Comparison of ENCODE assay signal across 23 cellular contexts in the genomic region with DNA sequence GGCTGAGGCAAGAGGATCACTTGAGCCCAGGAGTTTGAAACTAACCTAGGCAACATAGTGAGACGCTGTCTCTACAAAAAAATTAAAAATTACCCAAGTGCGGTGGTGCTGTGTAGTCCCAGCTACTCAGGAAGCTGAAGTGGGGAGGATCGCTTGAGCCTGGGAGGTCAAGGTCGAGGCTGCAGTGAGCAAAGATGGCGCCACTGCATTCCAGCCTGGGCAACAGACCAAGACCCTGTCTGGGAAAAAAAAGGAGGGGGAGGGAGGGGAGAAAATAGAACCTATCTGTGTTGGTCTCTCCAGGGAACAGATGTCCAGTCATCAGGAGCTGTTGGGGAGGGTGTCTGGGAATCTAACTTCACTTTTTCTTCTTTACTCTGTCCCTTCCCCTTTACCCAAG. TPM values are rescaled to one million over a fixed set of nuclear protein-coding genes. Genes with fewer than 3 reads are reported as not detected.
A peak's percentile ranks its signal among the peaks of the same experiment; 100 is the strongest.
DNase-seq lines count a peak whose midpoint lies in the region; ATAC-seq and TF ChIP-seq lines count a peak whose summit lies in the region.
"Had no signal": no experiment of that assay in that cellular context is flagged by ENCODE, and none has a peak within 500 bp of the region (broad histone marks: within the 10 kb centered on the region; RNA-seq: fewer than 3 reads in every experiment).

No MANE protein-coding gene starts in this region.

- intact Hi-C loops in Right ventricle myocardium inferior (cut with DNase I) (no loop called here), cardiac septum (cut with DNase I) (no loop called here), left ventricle myocardium inferior (cut with micrococcal nuclease) (no loop called here)

- no peak overlapping the region for H2BK15ac ChIP-seq in mesenchymal stem cell (ENCODE audit: low read depth, poor library complexity, severe bottlenecking)

- H3K27ac ChIP-seq in left ventricle myocardium inferior (replicated peaks) (peak overlapping the region; percentile 42), mesenchymal stem cell (ENCODE audit: low read length, poor library complexity, severe bottlenecking) (no peak overlapping the region), trophoblast cell (ENCODE audit: low read depth, low read length) (no peak overlapping the region)

- H4K12ac ChIP-seq in trophoblast cell (ENCODE audit: low read depth, low read length) = no peak overlapping the region

- H3K4me3 ChIP-seq in left ventricle myocardium inferior (no peak overlapping the region), mesenchymal stem cell (ENCODE audit: insufficient read depth in 1 of 2, low read depth in 1 of 2, low read length in 2 of 2) (no peak overlapping the region), trophoblast cell (ENCODE audit: low read depth, low read length) (no peak overlapping the region)

- H3K27me3 ChIP-seq in left ventricle myocardium inferior (ENCODE audit: low read depth) = no peaks in the 10 kb centered on the region
- peaks cover 8 to 13% of the 10 kb centered on the region in 2 experiments for H3K27me3 ChIP-seq in mesenchymal stem cell (ENCODE audit: control insufficient read depth in 1 of 2, insufficient read depth in 1 of 2, low read length in 2 of 2)
- no peaks in the 10 kb centered on the region for H3K27me3 ChIP-seq in trophoblast cell (ENCODE audit: insufficient read depth, low read length)

- H3K4me3 Mint-ChIP-seq in mesothelial cell of epicardium = no peak overlapping the region
- H3K4me3 Mint-ChIP-seq: B cell; CD4-positive, alpha-beta T cell had no signal

- H3K4me2 ChIP-seq in mesenchymal stem cell (ENCODE audit: low read length, poor library complexity, severe bottlenecking) (no peak overlapping the region), trophoblast cell (ENCODE audit: low read length) (no peak overlapping the region)

- no peak overlapping the region for H3K9ac ChIP-seq in mesenchymal stem cell (ENCODE audit: low read length)
- no peak overlapping the region for H3K9ac ChIP-seq in trophoblast cell (ENCODE audit: low read length)

- in situ Hi-C loops in ACHN (cut with HindIII; ENCODE audit: low pct_ligation_motif_present, low pct_unique_long_range_greater_than_20kb, low sequenced_read_pairs) = no loop called here

- TF ChIP-seq CTCF in left ventricle myocardium inferior (IDR thresholded peaks at IDR 0.05; ENCODE audit: borderline replicate concordance) (no peak), mesothelial cell of epicardium (IDR thresholded peaks at IDR 0.05; ENCODE audit: unreplicated experiment) (no peak)

- H2BK5ac ChIP-seq in mesenchymal stem cell (ENCODE audit: low read depth, low read length, poor library complexity, severe bottlenecking) = no peak overlapping the region
- H2BK5ac ChIP-seq in trophoblast cell (ENCODE audit: low read depth, low read length, poor library complexity) = no peak overlapping the region

- H3K23ac ChIP-seq in mesenchymal stem cell (ENCODE audit: low read length in 2 of 2) (no peak overlapping the region), trophoblast cell (ENCODE audit: low read length) (no peak overlapping the region)

- no peak overlapping the region for H2AFZ ChIP-seq in mesenchymal stem cell (ENCODE audit: low read depth, low read length)
- no peak overlapping the region for H2AFZ ChIP-seq in trophoblast cell (ENCODE audit: insufficient read depth, low read length, poor library complexity)

- H3K36me3 ChIP-seq in left ventricle myocardium inferior = no peaks in the 10 kb centered on the region
- H3K36me3 ChIP-seq in mesenchymal stem cell (ENCODE audit: control insufficient read depth in 1 of 2, insufficient read depth in 2 of 2, low read depth in 1 of 2, low read length in 2 of 2) = no peaks in the 10 kb centered on the region
- H3K36me3 ChIP-seq in trophoblast cell (ENCODE audit: control insufficient read depth in 1 of 2, insufficient read depth in 2 of 2, low read length in 2 of 2) = no peaks in the 10 kb centered on the region

- 93% methylated on average over 4 of the region's 5 CpGs for WGBS in mesenchymal stem cell
- WGBS in trophoblast cell (ENCODE audit: extremely low coverage, insufficient coverage, insufficient read length) = no CpG with 5 or more reads among the region's 5 CpGs

- H3K4me1 ChIP-seq in left ventricle myocardium inferior (peaks cover 26% of the 10 kb centered on the region), mesenchymal stem cell (ENCODE audit: control insufficient read depth, insufficient read depth, low read depth, low read length) (no peaks in the 10 kb centered on the region), trophoblast cell (ENCODE audit: control insufficient read depth in 1 of 2, insufficient read depth in 2 of 2, low read length in 2 of 2) (no peaks in the 10 kb centered on the region)

- H4K8ac ChIP-seq in mesenchymal stem cell (ENCODE audit: low read length) = peak overlapping the region; percentile 54
- no peak overlapping the region for H4K8ac ChIP-seq in trophoblast cell (ENCODE audit: low read depth, low read length)

- peaks cover 8% of the 10 kb centered on the region for H3K36me3 Mint-ChIP-seq in mesothelial cell of epicardium

- H3K4ac ChIP-seq in mesenchymal stem cell (ENCODE audit: low read depth in 1 of 2, low read length in 2 of 2) (no peak overlapping the region), trophoblast cell (ENCODE audit: low read depth, low read length) (no peak overlapping the region)

- H3K18ac ChIP-seq in mesenchymal stem cell (ENCODE audit: low read depth in 1 of 2, low read length in 2 of 2) = no peak overlapping the region
- H3K18ac ChIP-seq in trophoblast cell (ENCODE audit: low read length) = no peak overlapping the region

- peaks cover 23% of the 10 kb centered on the region for H3K9me3 Mint-ChIP-seq in mesothelial cell of epicardium

- H2AK5ac ChIP-seq in mesenchymal stem cell (ENCODE audit: low read length, severe bottlenecking) = no peak overlapping the region
- no peak overlapping the region for H2AK5ac ChIP-seq in trophoblast cell (ENCODE audit: low read length)

- no peak overlapping the region for H3K27ac Mint-ChIP-seq in mesothelial cell of epicardium
- H3K27ac Mint-ChIP-seq: B cell; CD4-positive, alpha-beta T cell had no signal

- H2BK120ac ChIP-seq in mesenchymal stem cell (ENCODE audit: low read depth, low read length) (no peak overlapping the region), trophoblast cell (ENCODE audit: insufficient read depth, low read length, poor library complexity) (no peak overlapping the region)

- H3K9me3 ChIP-seq in left ventricle myocardium inferior (replicated peaks) (no peaks in the 10 kb centered on the region), mesenchymal stem cell (ENCODE audit: control insufficient read depth, low read length) (peaks cover 7% of the 10 kb centered on the region), trophoblast cell (ENCODE audit: insufficient read depth, low read depth, low read length) (no peaks in the 10 kb centered on the region)

- H4K91ac ChIP-seq in mesenchymal stem cell (ENCODE audit: low read length) (peak overlapping the region; percentile 80), trophoblast cell (ENCODE audit: low read depth, low read length) (no peak overlapping the region)

- DNase-seq in Right ventricle myocardium inferior (ENCODE audit: missing footprints) (no peak), cardiac septum (ENCODE audit: low spot score) (no peak), left ventricle myocardium inferior (peak; percentile 24), mesenchymal stem cell (no peak), ACHN (no peak), trophoblast cell (no peak), mesothelial cell of epicardium (ENCODE audit: low spot score in 2 of 2, unreplicated experiment in 2 of 2) (no peak)
- no peak for DNase-seq in effector CD4-positive, alpha-beta T cell
- DNase-seq: 8988T; Calu3; CD4-positive, alpha-beta T cell; GOT3; Kasumi-1; MM.1S; NCI-H1092; NCI-H146; NCI-H2029 treated with DMSO at 0.1 percent for 48 hours; NCI-H2171; NCI-H446; NCI-H526 treated with DMSO at 0.1 percent for 48 hours had no signal

- H3K79me2 ChIP-seq in trophoblast cell (ENCODE audit: control insufficient read depth, insufficient read depth, low read length, poor library complexity) = no peaks in the 10 kb centered on the region

- H2BK12ac ChIP-seq in mesenchymal stem cell (ENCODE audit: low read length in 2 of 2) (no peak overlapping the region), trophoblast cell (ENCODE audit: low read length) (no peak overlapping the region)

- no peak overlapping the region for H3K14ac ChIP-seq in mesenchymal stem cell (ENCODE audit: low read length in 2 of 2)
- no peak overlapping the region for H3K14ac ChIP-seq in trophoblast cell (ENCODE audit: low read length)

- peaks cover 21% of the 10 kb centered on the region for H3K4me1 Mint-ChIP-seq in mesothelial cell of epicardium

- H3K79me1 ChIP-seq in mesenchymal stem cell (replicated peaks; ENCODE audit: low read length, poor library complexity, severe bottlenecking) (no peaks in the 10 kb centered on the region), trophoblast cell (ENCODE audit: low read length) (no peaks in the 10 kb centered on the region)

- peaks cover 19% of the 10 kb centered on the region for H3K27me3 Mint-ChIP-seq in mesothelial cell of epicardium (ENCODE audit: low read depth)
- H3K27me3 Mint-ChIP-seq: B cell had no signal

- ATAC-seq in Right ventricle myocardium inferior = peak; percentile 85
- ATAC-seq: HCT116, Panc1 had no signal

RNA-seq across cellular contexts. Expression of gene MAT2B, which starts 24.3 kb away (rescaled TPM):
- 59.1 TPM for total RNA-seq in Right ventricle myocardium inferior
- 45.2 TPM for total RNA-seq in cardiac septum
- 69.2 TPM for total RNA-seq in left ventricle myocardium inferior
- polyA plus RNA-seq in mesenchymal stem cell (2013, experiment 1 of 2) = 35.4 TPM
- polyA plus RNA-seq in mesenchymal stem cell (2013, experiment 2 of 2) = 37.9 TPM
- 21.8 TPM in 2 replicates for polyA plus RNA-seq in trophoblast cell (2013)
- total RNA-seq in mesothelial cell of epicardium = 44.5 to 45.5 TPM (median 44.6 TPM) in 3 replicates
